ENCODE assay signal across 10 cellular contexts in the genomic region with DNA sequence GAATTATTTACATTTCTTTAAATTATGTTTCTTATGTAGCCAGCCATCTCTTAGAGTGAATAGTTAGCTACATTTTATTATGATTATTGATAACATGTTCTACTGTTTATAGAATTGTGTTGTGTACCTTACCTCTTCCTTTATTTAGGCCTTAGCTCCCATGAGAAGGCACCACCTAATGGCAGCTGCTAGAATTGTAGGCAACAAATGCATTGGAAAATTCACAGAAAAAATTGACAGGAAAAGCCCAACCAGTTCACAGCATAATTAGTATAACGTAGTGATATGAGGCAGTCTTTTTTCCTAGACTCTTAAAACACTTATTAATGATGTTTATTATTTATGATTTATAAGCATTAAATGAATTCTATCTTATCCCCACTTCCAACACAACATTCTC.
DNase-seq lines count a peak whose midpoint lies in the region; ATAC-seq, FAIRE-seq and TF ChIP-seq lines count a peak whose summit lies in the region.
"Had no signal": no experiment of that assay in that cellular context is flagged by ENCODE, and none has a peak within 500 bp of the region (broad histone marks: within the 10 kb centered on the region; RNA-seq: fewer than 3 reads in every experiment).

No MANE protein-coding gene starts in this region.

- H3K36me3 ChIP-seq in Loucy (ENCODE audit: insufficient read depth, low read length) = no peaks in the 10 kb centered on the region; the same call in 1 of the 2 replicates
- H3K36me3 ChIP-seq in K562 (ENCODE audit: control insufficient read depth, insufficient read depth, low read length) = no peaks in the 10 kb centered on the region

- BruUV-seq in K562 (replicated peaks; lab: Mats Ljungman, UMichigan) = no TSS peak

- H3K4me3 Mint-ChIP-seq in neural crest cell = no peak overlapping the region

- TF ChIP-seq CTCF in Loucy (conservative IDR thresholded peaks at IDR 0.05; ENCODE audit: low read length) = peak; percentile 46
- TF ChIP-seq CTCF in K562 (IDR thresholded peaks at IDR 0.05 in 2 of 3, conservative IDR thresholded peaks at IDR 0.05 in 1 of 3; ENCODE audit: insufficient read depth in 2 of 3, low read depth in 1 of 3, low read length in 3 of 3) = peak; percentile 50 to 54 (median 51)
- TF ChIP-seq CTCF in neural crest cell (conservative IDR thresholded peaks at IDR 0.05) = peak; percentile 57

- 88% methylated on average over 1 of the region's 1 CpG for WGBS in K562 (ENCODE audit: insufficient coverage, low coverage, missing lambda C conversion rate)

- H3K9ac ChIP-seq in Loucy (ENCODE audit: low read depth, low read length, poor library complexity, severe bottlenecking) = no peak overlapping the region
- no peak overlapping the region for H3K9ac ChIP-seq in K562 (ENCODE audit: insufficient read depth in 1 of 2, low read depth in 2 of 2, low read length in 2 of 2)

- peak overlapping the region; percentile 86 for H3K4me2 ChIP-seq in Loucy (ENCODE audit: low read depth, low read length, poor library complexity, severe bottlenecking)
- H3K4me2 ChIP-seq in K562 (ENCODE audit: insufficient read depth, low read length) = no peak overlapping the region

- in situ Hi-C loops in K562 (cut with MboI) = no loop called here

- TF ChIP-seq POLR2A in K562 (conservative IDR thresholded peaks at IDR 0.05) = no peak

- no peaks in the 10 kb centered on the region for H3K27me3 Mint-ChIP-seq in neural crest cell (ENCODE audit: low read depth)

- POLR2A ChIA-PET in K562 (lab: Yijun Ruan, JAX) = interaction anchor here (0.5 to 4.3 kb wide), 2 partner anchors 11 to 95 kb away, joined by 3 to 15 read pairs; no protein-coding TSS in a partner anchor

- peak; percentile 40 to 60 for TF ChIP-seq RAD21 in K562 (CRISPR knock-in tag; conservative IDR thresholded peaks at IDR 0.05 in 1 of 2, IDR thresholded peaks at IDR 0.05 in 1 of 2)

- DNase-seq in NCI-H2081 (lab: John Stamatoyannopoulos, UW) = peak; percentile 16 to 46
- DNase-seq in NCI-H2081 treated with DMSO at 0.1 percent for 48 hours (lab: John Stamatoyannopoulos, UW) = no peak
- DNase-seq in K562 (ENCODE audit: extremely low read depth in 1 of 4, low spot score in 3 of 4) = peak; percentile 18 to 48 (median 23)
- DNase-seq in neural crest cell (ENCODE audit: low read depth, low spot score) = no peak
- DNase-seq: NCI-H446 had no signal

- H2AFZ ChIP-seq in Loucy (ENCODE audit: low read length) (no peak overlapping the region), K562 (ENCODE audit: low read depth, low read length) (no peak overlapping the region)

- H3K36me3 Mint-ChIP-seq in neural crest cell (ENCODE audit: low read depth) = peaks cover 6% of the 10 kb centered on the region

- H3K4me3 ChIP-seq in Loucy (ENCODE audit: low read length, poor library complexity, severe bottlenecking) (peak overlapping the region; percentile 72), K562 (no peak overlapping the region)

- H3K9me2 ChIP-seq in Loucy (replicated peaks; ENCODE audit: low read depth, low read length) = no peaks in the 10 kb centered on the region

- H3K27ac ChIP-seq in K562 (ENCODE audit: extremely low read depth, low read depth, low read length) = no peak overlapping the region

- peaks cover 28% of the 10 kb centered on the region for H3F3A ChIP-seq in Loucy (ENCODE audit: low read depth)

- CTCF ChIA-PET in K562 (lab: Yijun Ruan, JAX; ENCODE audit: low intra/inter-chr PET ratio) = interaction anchor here (0.6 to 1.0 kb wide), 2 partner anchors 12 to 142 kb away, joined by 3 read pairs; no protein-coding TSS in a partner anchor

- ATAC-seq in K562 (no peak), GM19324 (IDR thresholded peaks at IDR 0.05; ENCODE audit: low FRiP score, unreplicated experiment) (no peak), HG03045 (IDR thresholded peaks at IDR 0.05; ENCODE audit: unreplicated experiment) (no peak), HG02610 (IDR thresholded peaks at IDR 0.05; ENCODE audit: unreplicated experiment) (no peak)

- TF ChIP-seq EP300 in K562 (IDR thresholded peaks at IDR 0.05; ENCODE audit: low read length) = no peak

- intact Hi-C loops in K562 (cut with micrococcal nuclease) = loop anchor here (2.0 kb wide), 1 partner anchor 142 kb away; no protein-coding TSS in a partner anchor

- no peak overlapping the region for H3K27ac Mint-ChIP-seq in neural crest cell (ENCODE audit: unreplicated experiment)

- no peak for FAIRE-seq in K562 (lab: Jason Lieb, UNC)
- FAIRE-seq: A204.1 had no signal

- H3K27me3 ChIP-seq in Loucy (ENCODE audit: insufficient read depth, low read length, poor library complexity, severe bottlenecking) (no peaks in the 10 kb centered on the region), K562 (ENCODE audit: control insufficient read depth in 2 of 2, insufficient read depth in 2 of 2, low read length in 2 of 2) (no peaks in the 10 kb centered on the region)

- peaks cover 16% of the 10 kb centered on the region; the same call in 1 of the 2 replicates for H3K9me3 ChIP-seq in Loucy (ENCODE audit: insufficient read depth, low read depth, low read length)
- H3K9me3 ChIP-seq in K562 (replicated peaks; ENCODE audit: control insufficient read depth, insufficient read depth, low read depth, low read length) = peaks cover 10% of the 10 kb centered on the region

- no peaks in the 10 kb centered on the region for H3K9me1 ChIP-seq in K562 (ENCODE audit: control insufficient read depth, insufficient read depth, low read length)

- no peaks in the 10 kb centered on the region for H3K79me2 ChIP-seq in Loucy (ENCODE audit: insufficient read depth, low read length)
- peaks cover 7% of the 10 kb centered on the region; the same call in 1 of the 3 replicates for H3K79me2 ChIP-seq in K562 (ENCODE audit: control insufficient read depth, insufficient read depth, low read length)

- H4K20me1 ChIP-seq in Loucy (ENCODE audit: insufficient read depth, low read length, poor library complexity, severe bottlenecking) = no peaks in the 10 kb centered on the region
- no peaks in the 10 kb centered on the region for H4K20me1 ChIP-seq in K562 (replicated peaks; ENCODE audit: control insufficient read depth, insufficient read depth, low read length)

- H3K4me1 ChIP-seq in Loucy (ENCODE audit: insufficient read depth, low read length, poor library complexity, severe bottlenecking) (peaks cover 34% of the 10 kb centered on the region), K562 (replicated peaks in 1 of 2; ENCODE audit: control insufficient read depth in 2 of 2, insufficient read depth in 2 of 2, low read length in 2 of 2) (peaks cover 0 to 22% of the 10 kb centered on the region in 2 experiments; a peak in 4 of 5 replicates)

- peaks cover 6% of the 10 kb centered on the region for H3K9me3 Mint-ChIP-seq in neural crest cell

- H3K4me1 Mint-ChIP-seq in neural crest cell = no peaks in the 10 kb centered on the region

TF ChIP-seq in K562, 482 proteins besides CTCF, POLR2A, EP300 and RAD21:
- TF ChIP-seq ZNF143 (CRISPR knock-in tag; IDR thresholded peaks at IDR 0.05) = no peak
- no peak for TF ChIP-seq PYGO2 (tag; IDR thresholded peaks at IDR 0.05)
- no peak for TF ChIP-seq ZNF140 (CRISPR knock-in tag; IDR thresholded peaks at IDR 0.05)
- no peak for TF ChIP-seq PCBP2 (IDR thresholded peaks at IDR 0.05; ENCODE audit: low read depth, low read length, poor library complexity, severe bottlenecking)
- no peak for TF ChIP-seq FOXP4 (CRISPR knock-in tag; IDR thresholded peaks at IDR 0.05; ENCODE audit: borderline replicate concordance)
- TF ChIP-seq NCOA4 (IDR thresholded peaks at IDR 0.05; ENCODE audit: partially characterized antibody) = no peak
- TF ChIP-seq, protein P1, sequence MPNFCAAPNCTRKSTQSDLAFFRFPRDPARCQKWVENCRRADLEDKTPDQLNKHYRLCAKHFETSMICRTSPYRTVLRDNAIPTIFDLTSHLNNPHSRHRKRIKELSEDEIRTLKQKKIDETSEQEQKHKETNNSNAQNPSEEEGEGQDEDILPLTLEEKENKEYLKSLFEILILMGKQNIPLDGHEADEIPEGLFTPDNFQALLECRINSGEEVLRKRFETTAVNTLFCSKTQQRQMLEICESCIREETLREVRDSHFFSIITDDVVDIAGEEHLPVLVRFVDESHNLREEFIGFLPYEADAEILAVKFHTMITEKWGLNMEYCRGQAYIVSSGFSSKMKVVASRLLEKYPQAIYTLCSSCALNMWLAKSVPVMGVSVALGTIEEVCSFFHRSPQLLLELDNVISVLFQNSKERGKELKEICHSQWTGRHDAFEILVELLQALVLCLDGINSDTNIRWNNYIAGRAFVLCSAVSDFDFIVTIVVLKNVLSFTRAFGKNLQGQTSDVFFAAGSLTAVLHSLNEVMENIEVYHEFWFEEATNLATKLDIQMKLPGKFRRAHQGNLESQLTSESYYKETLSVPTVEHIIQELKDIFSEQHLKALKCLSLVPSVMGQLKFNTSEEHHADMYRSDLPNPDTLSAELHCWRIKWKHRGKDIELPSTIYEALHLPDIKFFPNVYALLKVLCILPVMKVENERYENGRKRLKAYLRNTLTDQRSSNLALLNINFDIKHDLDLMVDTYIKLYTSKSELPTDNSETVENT (CRISPR knock-in tag; IDR thresholded peaks at IDR 0.05) = no peak
- no peak for TF ChIP-seq ZNF212 (CRISPR knock-in tag; IDR thresholded peaks at IDR 0.05)

Comparison
In these comparisons a context has a peak if more than half of its experiments do, and no peak if none do; other contexts are left out.
1. DNase-seq: peak in NCI-H2081 (2 of 2) and K562 (4 of 4); none in NCI-H2081 treated with DMSO at 0.1 percent for 48 hours (single experiment) and neural crest cell (single experiment).
2. Peak in every context shown above with its lines, with median percentiles within 50 percentile points of each other: CTCF ChIP-seq.